ENCODE assay signal across 9 cellular contexts in genomic region chr15:63052961-63053698, GRCh38. TPM values are rescaled to one million over a fixed set of nuclear protein-coding genes. Genes with fewer than 3 reads are reported as not detected.
DNase-seq lines count a peak whose midpoint lies in the region; ATAC-seq and TF ChIP-seq lines count a peak whose summit lies in the region.
"Had no signal": no experiment of that assay in that cellular context is flagged by ENCODE, and none has a peak within 500 bp of the region (broad histone marks: within the 10 kb centered on the region; RNA-seq: fewer than 3 reads in every experiment).

No MANE protein-coding gene starts in this region.

- intact Hi-C loops in CD8-positive, alpha-beta T cell (cut with DNase I, micrococcal nuclease) = no loop called here

- no peak for ATAC-seq in CD8-positive, alpha-beta T cell
- no peak for ATAC-seq in HG02623 (IDR thresholded peaks at IDR 0.05; ENCODE audit: unreplicated experiment)

- peak overlapping the region; percentile 72 for H3K4me3 Mint-ChIP-seq in neural crest cell
- no peak overlapping the region for H3K4me3 Mint-ChIP-seq in CD8-positive, alpha-beta T cell

- no peak overlapping the region for H3K4me3 ChIP-seq in fibroblast of villous mesenchyme (ENCODE audit: low read depth, low read length)
- no peak overlapping the region for H3K4me3 ChIP-seq in CD8-positive, alpha-beta T cell (ENCODE audit: low read depth, low read length)
- H3K4me3 ChIP-seq: BLaER1 treated with 17β-estradiol and CSF1 and Interleukin-3, amounts not matched to agents 10 nM and 100 nM had no signal

- DNase-seq in AG08396 (ENCODE audit: low spot score) (peak; percentile 38), RPMI7951 (ENCODE audit: low read depth) (peak; percentile 82), fibroblast of villous mesenchyme (ENCODE audit: low read depth) (peak; percentile 69), neural crest cell (ENCODE audit: low read depth, low spot score) (no peak), NCI-H2196 (lab: John Stamatoyannopoulos, UW; ENCODE audit: unreplicated experiment) (no peak), NCI-H1436 treated with DMSO at 0.1 percent for 48 hours (lab: John Stamatoyannopoulos, UW) (no peak)
- DNase-seq in CD8-positive, alpha-beta T cell = no peak

- H3K4me1 Mint-ChIP-seq in neural crest cell = peaks cover 58% of the 10 kb centered on the region
- H3K4me1 Mint-ChIP-seq in CD8-positive, alpha-beta T cell (ENCODE audit: low read depth) = peaks cover 13% of the 10 kb centered on the region

- CTCF ChIA-PET in CD8-positive, alpha-beta T cell (lab: Charles Lee) = interaction anchor here (1.3 kb wide), 1 partner anchor 41 kb away, joined by 4 read pairs; no protein-coding TSS in a partner anchor

- H3K36me3 ChIP-seq in CD8-positive, alpha-beta T cell (ENCODE audit: insufficient read depth, low read length) = no peaks in the 10 kb centered on the region

- peaks cover 3% of the 10 kb centered on the region for H3K36me3 Mint-ChIP-seq in neural crest cell (ENCODE audit: low read depth)
- H3K36me3 Mint-ChIP-seq in CD8-positive, alpha-beta T cell = peaks cover 19% of the 10 kb centered on the region

- peak overlapping the region; percentile 75 for H3K27ac Mint-ChIP-seq in neural crest cell (ENCODE audit: unreplicated experiment)
- no peak overlapping the region for H3K27ac Mint-ChIP-seq in CD8-positive, alpha-beta T cell

- POLR2A ChIA-PET in CD8-positive, alpha-beta T cell (lab: Charles Lee) = no interaction called here

- H3K27me3 ChIP-seq in CD8-positive, alpha-beta T cell (ENCODE audit: insufficient read depth, low read length) = no peaks in the 10 kb centered on the region

- no peak overlapping the region for H3K27ac ChIP-seq in CD8-positive, alpha-beta T cell (ENCODE audit: low read depth, low read length)
- H3K27ac ChIP-seq: BLaER1 treated with 17β-estradiol and CSF1 and Interleukin-3, amounts not matched to agents 10 nM and 100 nM had no signal

- TF ChIP-seq CTCF in fibroblast of villous mesenchyme (IDR thresholded peaks at IDR 0.05; ENCODE audit: insufficient read depth, low read depth, low read length) = no peak
- TF ChIP-seq CTCF in neural crest cell (conservative IDR thresholded peaks at IDR 0.05) = no peak
- no peak for TF ChIP-seq CTCF in CD8-positive, alpha-beta T cell (IDR thresholded peaks at IDR 0.05)

- H3K9me3 Mint-ChIP-seq in neural crest cell = no peaks in the 10 kb centered on the region
- H3K9me3 Mint-ChIP-seq in CD8-positive, alpha-beta T cell = no peaks in the 10 kb centered on the region

- H3K4me1 ChIP-seq in CD8-positive, alpha-beta T cell (ENCODE audit: insufficient read depth, low read length) = peaks cover 9% of the 10 kb centered on the region

- peaks cover 8% of the 10 kb centered on the region for H3K27me3 Mint-ChIP-seq in neural crest cell (ENCODE audit: low read depth)
- H3K27me3 Mint-ChIP-seq in CD8-positive, alpha-beta T cell (ENCODE audit: low read depth) = no peaks in the 10 kb centered on the region

- H3K9me3 ChIP-seq in CD8-positive, alpha-beta T cell (ENCODE audit: low read length) = no peaks in the 10 kb centered on the region
- H3K9me3 ChIP-seq: BLaER1 treated with 17β-estradiol and CSF1 and Interleukin-3, amounts not matched to agents 10 nM and 100 nM had no signal

RNA-seq across cellular contexts. Expression of gene TPM1, which starts 10.6 kb away (rescaled TPM):
- 1,035 and 1,151 TPM in 2 replicates for total RNA-seq in RPMI7951 (2014; rRNA removed; shearing (Covaris generic))
- 2,255 and 2,551 TPM in 2 replicates for total RNA-seq in fibroblast of villous mesenchyme
- 67.5 and 71.0 TPM in 2 replicates for total RNA-seq in neural crest cell
- total RNA-seq in CD8-positive, alpha-beta T cell = 1 to 10 TPM; 8.6 to 9.4 TPM

Comparison
In these comparisons a context has a peak if more than half of its experiments do, and no peak if none do; other contexts are left out.
1. DNase-seq: peak in AG08396 (single experiment), RPMI7951 (single experiment) and fibroblast of villous mesenchyme (single experiment); none in neural crest cell (single experiment), NCI-H2196 (single experiment), NCI-H1436 treated with DMSO at 0.1 percent for 48 hours (single experiment) and CD8-positive, alpha-beta T cell (0 of 7).
2. RNA of gene TPM1, which starts 10.6 kb away (total RNA-seq): 2,255 to 2,551 TPM in fibroblast of villous mesenchyme and 1,035 to 1,151 TPM in RPMI7951; 67.5 to 71.0 TPM in neural crest cell and 8.6 to 9.4 TPM in CD8-positive, alpha-beta T cell; every median in the first group is over 10 times any median in the second.